12 cellular contexts compared by ENCODE assay signal in the genomic region with DNA sequence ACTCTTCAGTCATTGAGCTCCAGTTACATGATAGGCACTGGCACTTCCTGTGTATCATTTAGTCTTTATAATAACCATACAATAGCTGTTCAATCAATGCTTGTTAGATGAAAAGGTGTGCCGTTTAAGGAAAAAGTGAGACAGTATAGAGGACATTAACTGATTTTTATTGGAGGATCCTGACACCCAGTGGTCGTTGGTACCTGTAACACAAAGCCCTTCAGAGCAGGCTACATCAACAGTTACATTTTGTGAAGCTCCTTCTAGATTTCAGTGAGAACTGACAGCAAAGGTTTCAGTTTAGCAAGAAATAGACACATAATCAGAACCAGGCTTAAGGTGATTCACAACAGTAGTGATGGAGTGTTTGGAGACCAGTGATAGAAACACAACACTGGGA. TPM values are rescaled to one million over a fixed set of nuclear protein-coding genes. Genes with fewer than 3 reads are reported as not detected.
DNase-seq lines count a peak whose midpoint lies in the region; ATAC-seq and TF ChIP-seq lines count a peak whose summit lies in the region.
"Had no signal": no experiment of that assay in that cellular context is flagged by ENCODE, and none has a peak within 500 bp of the region (broad histone marks: within the 10 kb centered on the region; RNA-seq: fewer than 3 reads in every experiment).

No MANE protein-coding gene starts in this region.

- no peak overlapping the region for H3K4me3 ChIP-seq in testis
- H3K4me3 ChIP-seq: transverse colon had no signal

- DNase-seq in NCI-H748 (lab: John Stamatoyannopoulos, UW; ENCODE audit: unreplicated experiment) (peak; percentile 14), NCI-H748 treated with DMSO at 0.1 percent for 48 hours (lab: John Stamatoyannopoulos, UW) (no peak), osteocyte (ENCODE audit: extremely low spot score, unreplicated experiment) (no peak), substantia nigra (lab: John Stamatoyannopoulos, UW) (no peak), testis (no peak), NK-92 (lab: John Stamatoyannopoulos, UW; ENCODE audit: unreplicated experiment) (no peak)
- DNase-seq: activated CD8-positive, alpha-beta memory T cell treated with anti-CD3 and anti-CD28 coated beads, Interleukin-2, amount 50 U/mL, for 4 hours; C1 segment of cervical spinal cord; NCI-H2029; transverse colon had no signal

- H3K27ac ChIP-seq in substantia nigra (ENCODE audit: low read depth, low read length, poor library complexity, severe bottlenecking) (no peak overlapping the region), testis (no peak overlapping the region)
- H3K27ac ChIP-seq: transverse colon had no signal

- H3K4me3 Mint-ChIP-seq in activated T-helper 17 cell treated with anti-CD3 and anti-CD28 coated beads, Interleukin-2, amount 50 U/mL, for 72 hours: no peak overlapping the region
- no peak overlapping the region for H3K4me3 Mint-ChIP-seq in osteocyte (ENCODE audit: unreplicated experiment)

- H3K9me3 ChIP-seq in testis: no peaks in the 10 kb centered on the region
- H3K9me3 ChIP-seq: transverse colon had no signal

- TF ChIP-seq CTCF in osteocyte (IDR thresholded peaks at IDR 0.05): peak; percentile 47
- TF ChIP-seq CTCF in testis (IDR thresholded peaks at IDR 0.05): peak in 1 of 3 experiments; percentile 16

- no peaks in the 10 kb centered on the region for H3K4me1 Mint-ChIP-seq in activated T-helper 17 cell treated with anti-CD3 and anti-CD28 coated beads, Interleukin-2, amount 50 U/mL, for 72 hours
- peaks cover 6% of the 10 kb centered on the region for H3K4me1 Mint-ChIP-seq in osteocyte (ENCODE audit: unreplicated experiment)

- no peaks in the 10 kb centered on the region for H3K36me3 Mint-ChIP-seq in activated T-helper 17 cell treated with anti-CD3 and anti-CD28 coated beads, Interleukin-2, amount 50 U/mL, for 72 hours (ENCODE audit: low read depth)
- H3K36me3 Mint-ChIP-seq in osteocyte (ENCODE audit: unreplicated experiment): peaks cover 2% of the 10 kb centered on the region

- intact Hi-C loops in testis (cut with DNase I; ENCODE audit: low total_unique reads): no loop called here

- no peaks in the 10 kb centered on the region for H3K36me3 ChIP-seq in testis (ENCODE audit: low read depth, missing control alignments)
- H3K36me3 ChIP-seq: transverse colon had no signal

- peak; percentile 60 for ATAC-seq in HG03280 (IDR thresholded peaks at IDR 0.05; ENCODE audit: unreplicated experiment)
- peak; percentile 65 for ATAC-seq in activated T-helper 17 cell treated with anti-CD3 and anti-CD28 coated beads, Interleukin-2, amount 50 U/mL, for 72 hours (replicated peaks)

- peaks cover 3% of the 10 kb centered on the region for H3K4me1 ChIP-seq in testis
- H3K4me1 ChIP-seq: transverse colon had no signal

- H3K9me3 Mint-ChIP-seq in activated T-helper 17 cell treated with anti-CD3 and anti-CD28 coated beads, Interleukin-2, amount 50 U/mL, for 72 hours: no peaks in the 10 kb centered on the region
- H3K9me3 Mint-ChIP-seq in osteocyte (ENCODE audit: unreplicated experiment): no peaks in the 10 kb centered on the region

- WGBS in testis, 2 donors: 34 to 36% methylated on average over 2 of the region's 2 CpGs

- no peaks in the 10 kb centered on the region for H3K27me3 ChIP-seq in testis
- H3K27me3 ChIP-seq: transverse colon had no signal

- no peaks in the 10 kb centered on the region for H3K27me3 Mint-ChIP-seq in activated T-helper 17 cell treated with anti-CD3 and anti-CD28 coated beads, Interleukin-2, amount 50 U/mL, for 72 hours
- H3K27me3 Mint-ChIP-seq in osteocyte (ENCODE audit: unreplicated experiment): no peaks in the 10 kb centered on the region

- peak overlapping the region; percentile 10 for H3K27ac Mint-ChIP-seq in activated T-helper 17 cell treated with anti-CD3 and anti-CD28 coated beads, Interleukin-2, amount 50 U/mL, for 72 hours
- H3K27ac Mint-ChIP-seq in osteocyte (ENCODE audit: unreplicated experiment): no peak overlapping the region

- TF ChIP-seq POLR2A in testis (IDR thresholded peaks at IDR 0.05): no peak

RNA-seq across cellular contexts. Expression of gene CCDC81, which starts 44.2 kb away (rescaled TPM):
- 1 to 10 TPM in 1 of 2 donors, under 1 TPM in 1; 0.41 to 1.0 TPM for total RNA-seq in activated T-helper 17 cell treated with anti-CD3 and anti-CD28 coated beads, Interleukin-2, amount 50 U/mL, for 72 hours
- total RNA-seq in osteocyte (1.4 TPM in 2 replicates), testis (1 to 10 TPM; 3.8 to 5.3 TPM)
- polyA plus RNA-seq in testis (ENCODE audit: insufficient read depth, low read depth, low replicate concordance): 16.0 TPM
